ENCODE assay signal across 13 cellular contexts in genomic region chr1:8587784-8588183, GRCh38.
"Had no signal": no experiment of that assay in that cellular context is flagged by ENCODE, and none has a peak within 500 bp of the region (broad histone marks: within the 10 kb centered on the region; RNA-seq: fewer than 3 reads in every experiment).

No MANE protein-coding gene starts in this region.

- ATAC-seq: gastroesophageal sphincter, left lung had no signal

- H3K27me3 ChIP-seq: gastroesophageal sphincter, left lung, transverse colon had no signal

- H3K9ac ChIP-seq: parathyroid adenoma had no signal

- DNase-seq: activated gamma-delta T cell treated with Interleukin-2 at 50 U/mL for 16 hours; caudate nucleus; cortex of kidney; effector memory CD4-positive, alpha-beta T cell; islet precursor cell; left lung; mesenchymal stem cell; retina; substantia nigra; transverse colon had no signal

- H3K27ac ChIP-seq: gastroesophageal sphincter, left lung, parathyroid adenoma, skin epidermis, transverse colon had no signal

- H3K9me3 ChIP-seq: gastroesophageal sphincter, left lung, transverse colon had no signal

- H3K4me3 ChIP-seq: gastroesophageal sphincter, left lung, skin epidermis, transverse colon had no signal

- H3K36me3 ChIP-seq: gastroesophageal sphincter, left lung, transverse colon had no signal
